In the genomic region with DNA sequence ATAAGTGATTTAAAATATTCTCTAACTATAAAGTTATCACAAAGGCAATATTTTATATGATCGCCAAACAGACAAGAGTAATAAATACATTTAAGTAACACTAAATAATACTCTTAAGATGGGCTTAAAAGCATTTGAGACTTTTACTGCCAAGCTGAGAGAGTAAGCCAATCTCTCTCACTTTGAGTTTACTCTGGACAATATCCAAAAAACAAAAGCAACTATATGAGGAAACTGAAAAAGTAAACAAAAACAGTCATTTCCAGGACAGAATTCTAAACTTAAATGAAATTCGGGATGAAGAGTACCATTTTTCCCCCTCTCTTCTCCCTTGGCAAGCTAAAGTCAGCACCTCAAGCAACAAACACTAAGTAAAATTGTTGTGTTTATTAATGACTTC, we compare ENCODE assay signal across 14 cellular contexts.
A peak's percentile ranks its signal among the peaks of the same experiment; 100 is the strongest.
DNase-seq lines count a peak whose midpoint lies in the region; ATAC-seq, FAIRE-seq and TF ChIP-seq lines count a peak whose summit lies in the region.
"Had no signal": no experiment of that assay in that cellular context is flagged by ENCODE, and none has a peak within 500 bp of the region (broad histone marks: within the 10 kb centered on the region; RNA-seq: fewer than 3 reads in every experiment).

No MANE protein-coding gene starts in this region.

- in situ Hi-C loops in mammary epithelial cell (cut with MboI; ENCODE audit: low sequenced_read_pairs in 2 of 2) = no loop called here

- no peak overlapping the region for H3K27ac ChIP-seq in A549
- H3K27ac ChIP-seq in mammary epithelial cell (ENCODE audit: insufficient read depth, low read depth, low read length) = peak overlapping the region; percentile 53
- H3K27ac ChIP-seq: esophagus squamous epithelium, SJSA1, VCaP had no signal

- WGBS in A549 (ENCODE audit: missing lambda C conversion rate) = 39% methylated on average over 2 of the region's 2 CpGs
- 59% methylated on average over 2 of the region's 2 CpGs for WGBS in mammary epithelial cell (ENCODE audit: low coverage, missing lambda C conversion rate)

- no peak for FAIRE-seq in A549 (lab: Jason Lieb, UNC)

- TF ChIP-seq CTCF in A549 (IDR thresholded peaks at IDR 0.05) (no peak), HFF-Myc (IDR thresholded peaks at IDR 0.05; ENCODE audit: low read depth, low read length, missing control alignments) (no peak), mammary epithelial cell (conservative IDR thresholded peaks at IDR 0.05 in 1 of 2, IDR thresholded peaks at IDR 0.05 in 1 of 2; ENCODE audit: extremely low read depth in 1 of 2, insufficient read depth in 1 of 2, low read depth in 1 of 2, low read length in 2 of 2) (no peak), mucosa of descending colon (IDR thresholded peaks at IDR 0.05) (no peak)

- no peak overlapping the region for H3K27ac Mint-ChIP-seq in T-cell

- TF ChIP-seq POLR2A in A549 (IDR thresholded peaks at IDR 0.05; ENCODE audit: low read length) = no peak

- peaks cover 3% of the 10 kb centered on the region for H3K79me2 ChIP-seq in mammary epithelial cell (ENCODE audit: insufficient read depth, low read length)

- TF ChIP-seq EP300 in A549 (IDR thresholded peaks at IDR 0.05) = no peak

- H3K4me1 ChIP-seq in A549 (peaks cover 14% of the 10 kb centered on the region), mammary epithelial cell (ENCODE audit: insufficient read depth, low read length) (peaks cover 10% of the 10 kb centered on the region), mucosa of descending colon (ENCODE audit: low read depth) (no peaks in the 10 kb centered on the region)

- no peaks in the 10 kb centered on the region for H3K27me3 ChIP-seq in mammary epithelial cell (ENCODE audit: insufficient read depth, low read length)
- H3K27me3 ChIP-seq: esophagus squamous epithelium, SJSA1 had no signal

- H3K9me3 ChIP-seq in A549 = no peaks in the 10 kb centered on the region
- H3K9me3 ChIP-seq in mammary epithelial cell (replicated peaks; ENCODE audit: insufficient read depth, low read length) = no peaks in the 10 kb centered on the region
- H3K9me3 ChIP-seq in mucosa of descending colon = no peaks in the 10 kb centered on the region
- H3K9me3 ChIP-seq: esophagus squamous epithelium, SJSA1, thoracic aorta had no signal

- no peak overlapping the region for H2AFZ ChIP-seq in mammary epithelial cell (ENCODE audit: low read depth, low read length)

- DNase-seq in A549 (ENCODE audit: low read depth in 1 of 2, low spot score in 1 of 2) (no peak), HFF-Myc (ENCODE audit: extremely low read depth, low read depth) (peak; percentile 5), mammary epithelial cell (no peak), iris pigment epithelial cell (ENCODE audit: low read depth) (peak; percentile 51), T-cell (no peak), mucosa of descending colon (no peak), T-helper 1 cell (no peak), SHP77 (lab: John Stamatoyannopoulos, UW) (no peak)
- DNase-seq: activated naive CD4-positive, alpha-beta T cell; esophagus squamous epithelium; NCI-H2107 had no signal

- H4K20me1 ChIP-seq in mammary epithelial cell (ENCODE audit: insufficient read depth, low read length) = no peaks in the 10 kb centered on the region

- H3K36me3 ChIP-seq in mammary epithelial cell (ENCODE audit: insufficient read depth, low read length) = peaks cover 1% of the 10 kb centered on the region
- H3K36me3 ChIP-seq in mucosa of descending colon (ENCODE audit: low read depth) = no peaks in the 10 kb centered on the region

- TF ChIP-seq RAD21 in A549 (conservative IDR thresholded peaks at IDR 0.05 in 1 of 2, IDR thresholded peaks at IDR 0.05 in 1 of 2) = no peak

- no peaks in the 10 kb centered on the region for H3K27me3 Mint-ChIP-seq in T-cell

- no peak overlapping the region for H3K4me3 ChIP-seq in A549
- H3K4me3 ChIP-seq in HFF-Myc (replicated peaks; ENCODE audit: low read depth, low read length) = no peak overlapping the region
- peak overlapping the region in 1 of 3 experiments; percentile 32 for H3K4me3 ChIP-seq in mammary epithelial cell (replicated peaks in 1 of 3; ENCODE audit: insufficient read depth in 1 of 3, low read depth in 2 of 3, low read length in 3 of 3)
- H3K4me3 ChIP-seq in mucosa of descending colon = no peak overlapping the region
- H3K4me3 ChIP-seq: esophagus squamous epithelium, SJSA1, thoracic aorta had no signal

- peaks cover 60% of the 10 kb centered on the region for H3K36me3 Mint-ChIP-seq in T-cell

- no peak overlapping the region for H3K4me3 Mint-ChIP-seq in T-cell

- peaks cover 4 to 5% (median 4%) of the 10 kb centered on the region in 3 donors for H3K4me1 Mint-ChIP-seq in T-cell

- H3K4me2 ChIP-seq in A549 = peak overlapping the region; percentile 52
- peak overlapping the region; percentile 55 for H3K4me2 ChIP-seq in mammary epithelial cell (ENCODE audit: insufficient read depth, low read depth, low read length)

- CTCF ChIA-PET in A549 (lab: Yijun Ruan, JAX) = no interaction called here
- CTCF ChIA-PET in mammary epithelial cell (lab: Charles Lee; ENCODE audit: low non-redundant PET) = no interaction called here
- CTCF ChIA-PET in T-cell (lab: Charles Lee) = no interaction called here

- no peaks in the 10 kb centered on the region for H3K9me3 Mint-ChIP-seq in T-cell

- POLR2A ChIA-PET in A549 (lab: Yijun Ruan, JAX) (no interaction called here), T-cell (lab: Charles Lee) (no interaction called here)

- no TSS peak for BruUV-seq in mammary epithelial cell (replicated peaks; lab: Mats Ljungman, UMichigan)

- dilution Hi-C loops in mammary epithelial cell (cut with HindIII; ENCODE audit: low sequenced_read_pairs) = no loop called here

- intact Hi-C loops in mammary epithelial cell (cut with micrococcal nuclease) = no loop called here
- intact Hi-C loops in mucosa of descending colon (cut with DNase I, micrococcal nuclease) = no loop called here

- no peak overlapping the region for H3K9ac ChIP-seq in mammary epithelial cell (ENCODE audit: insufficient read depth, low read length)

- ATAC-seq in A549 (no peak), T-cell (replicated peaks in 1 of 4) (no peak), mucosa of descending colon (no peak)

TF ChIP-seq in A549, 52 proteins besides CTCF, POLR2A, EP300 and RAD21:
- TF ChIP-seq ZNF302 (CRISPR knock-in tag; IDR thresholded peaks at IDR 0.05) (no peak), RARB (CRISPR knock-in tag; IDR thresholded peaks at IDR 0.05) (no peak), HEYL (CRISPR knock-in tag; IDR thresholded peaks at IDR 0.05) (no peak), PHF8 (IDR thresholded peaks at IDR 0.05; ENCODE audit: borderline replicate concordance, low read depth) (no peak)

Comparison
In these comparisons a context has a peak if more than half of its experiments do, and no peak if none do; other contexts are left out.
1. DNase-seq: peak in HFF-Myc (single experiment) and iris pigment epithelial cell (single experiment); none in A549 (0 of 2), mammary epithelial cell (single experiment), T-cell (0 of 34), mucosa of descending colon (0 of 3), T-helper 1 cell (0 of 5) and SHP77 (0 of 2).